8 cellular contexts compared by ENCODE assay signal in the genomic region with DNA sequence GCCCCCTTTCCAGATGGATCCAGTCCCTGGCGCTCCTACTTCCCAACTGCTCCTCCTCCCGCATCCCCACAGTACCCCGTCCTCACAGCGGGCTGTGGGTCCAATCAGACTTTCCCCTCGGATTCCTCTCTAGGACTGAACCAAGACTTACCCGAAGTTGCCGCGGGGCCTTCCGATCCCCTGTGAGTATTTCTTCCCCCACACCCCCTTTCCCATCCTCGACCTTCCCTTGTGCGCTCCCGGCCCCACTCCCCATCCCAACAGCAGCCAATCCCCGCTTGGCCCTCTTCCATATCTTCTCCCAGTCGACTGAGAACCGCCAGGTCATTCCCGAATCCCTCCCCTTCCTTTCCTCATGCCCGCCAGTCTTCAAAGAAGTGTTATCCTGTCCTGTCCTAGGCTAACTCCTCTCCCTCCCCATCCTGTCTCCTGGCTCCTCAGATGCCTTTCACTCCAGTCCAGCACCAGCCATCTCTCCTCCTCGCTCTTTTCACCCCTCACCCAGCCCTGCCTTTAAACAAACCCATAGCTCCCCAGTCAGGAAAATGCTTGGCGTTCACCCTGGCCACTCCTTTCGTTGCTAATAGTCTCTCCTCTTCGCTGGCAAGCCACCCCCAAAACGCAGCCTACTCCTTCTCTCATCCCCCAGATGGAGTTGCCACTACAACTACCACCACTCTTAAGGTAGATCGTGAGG. TPM values are rescaled to one million over a fixed set of nuclear protein-coding genes. Genes with fewer than 3 reads are reported as not detected.
DNase-seq lines count a peak whose midpoint lies in the region; ATAC-seq and TF ChIP-seq lines count a peak whose summit lies in the region.

No MANE protein-coding gene starts in this region.

- no peaks in the 10 kb centered on the region for H3K36me3 ChIP-seq in MM.1S (replicated peaks; ENCODE audit: insufficient read depth, low read length)

- H3K9me3 ChIP-seq in MM.1S (replicated peaks; ENCODE audit: insufficient read depth, low read length) = no peaks in the 10 kb centered on the region

- H3K27me3 Mint-ChIP-seq in brain = peaks cover 4% of the 10 kb centered on the region
- H3K27me3 Mint-ChIP-seq in stimulated activated naive CD8-positive, alpha-beta T cell treated with anti-CD3 and anti-CD28 coated beads, Interleukin-15, amount 100 ng/mL, for 72 hours = no peaks in the 10 kb centered on the region

- peak overlapping the region; percentile 77 for H3K9ac ChIP-seq in MM.1S (ENCODE audit: low read length)

- DNase-seq in DMS53 (lab: John Stamatoyannopoulos, UW) = peak; percentile 60
- DNase-seq in DMS53 treated with DMSO at 0.1 percent for 48 hours (lab: John Stamatoyannopoulos, UW; ENCODE audit: unreplicated experiment) = no peak
- DNase-seq in MM.1S = no peak
- DNase-seq in iris pigment epithelial cell (ENCODE audit: low read depth) = peak; percentile 29
- DNase-seq in stimulated activated naive CD8-positive, alpha-beta T cell treated with anti-CD3 and anti-CD28 coated beads, Interleukin-15, amount 100 ng/mL, for 72 hours = no peak
- no peak for DNase-seq in NCI-H524 treated with DMSO at 0.1 percent for 48 hours (lab: John Stamatoyannopoulos, UW)

- peak overlapping the region; percentile 93 to 100 (median 97) for H3K4me3 Mint-ChIP-seq in brain
- H3K4me3 Mint-ChIP-seq in stimulated activated naive CD8-positive, alpha-beta T cell treated with anti-CD3 and anti-CD28 coated beads, Interleukin-15, amount 100 ng/mL, for 72 hours = peak overlapping the region; percentile 83 to 95

- H3K9me3 Mint-ChIP-seq in brain = peaks cover 0 to 2% (median 0%) of the 10 kb centered on the region in 5 experiments
- H3K9me3 Mint-ChIP-seq in stimulated activated naive CD8-positive, alpha-beta T cell treated with anti-CD3 and anti-CD28 coated beads, Interleukin-15, amount 100 ng/mL, for 72 hours = no peaks in the 10 kb centered on the region

- peak overlapping the region; percentile 91 for H3K4me2 ChIP-seq in MM.1S (ENCODE audit: low read depth, low read length)

- H3K4me1 ChIP-seq in MM.1S (ENCODE audit: low read length) = peaks cover 5% of the 10 kb centered on the region; the same call in 1 of the 2 replicates

- H3K27ac Mint-ChIP-seq in brain = peak overlapping the region; percentile 93 to 99 (median 97)
- H3K27ac Mint-ChIP-seq in stimulated activated naive CD8-positive, alpha-beta T cell treated with anti-CD3 and anti-CD28 coated beads, Interleukin-15, amount 100 ng/mL, for 72 hours = peak overlapping the region; percentile 93 to 100

- H2AFZ ChIP-seq in MM.1S (ENCODE audit: low read length) = peak overlapping the region; percentile 83

- H3K9me2 ChIP-seq in MM.1S (replicated peaks; ENCODE audit: insufficient read depth, low read length) = no peaks in the 10 kb centered on the region

- peaks cover 25% of the 10 kb centered on the region for H3K79me2 ChIP-seq in MM.1S (ENCODE audit: low read length)

- ATAC-seq in stimulated activated naive CD8-positive, alpha-beta T cell treated with anti-CD3 and anti-CD28 coated beads, Interleukin-15, amount 100 ng/mL, for 72 hours = no peak
- no peak for ATAC-seq in GM18873 (IDR thresholded peaks at IDR 0.05; ENCODE audit: low FRiP score, unreplicated experiment)

- H3F3A ChIP-seq in MM.1S (ENCODE audit: insufficient read depth, low read length) = no peaks in the 10 kb centered on the region; the same call in 1 of the 2 replicates

- TF ChIP-seq CTCF in MM.1S (IDR thresholded peaks at IDR 0.05; ENCODE audit: low read length) (no peak), brain (conservative IDR thresholded peaks at IDR 0.05) (no peak)

- peaks cover 48% of the 10 kb centered on the region for H3K4me1 Mint-ChIP-seq in brain
- peaks cover 54% of the 10 kb centered on the region for H3K4me1 Mint-ChIP-seq in stimulated activated naive CD8-positive, alpha-beta T cell treated with anti-CD3 and anti-CD28 coated beads, Interleukin-15, amount 100 ng/mL, for 72 hours

- H3K27me3 ChIP-seq in MM.1S (replicated peaks; ENCODE audit: insufficient read depth, low read length) = no peaks in the 10 kb centered on the region

- H3K27ac ChIP-seq in MM.1S (ENCODE audit: low read length) = no peak overlapping the region

- no peaks in the 10 kb centered on the region for H4K20me1 ChIP-seq in MM.1S (ENCODE audit: insufficient read depth, low read length)

- H3K36me3 Mint-ChIP-seq in brain = peaks cover 36% of the 10 kb centered on the region

- peak overlapping the region; percentile 76 for H3K4me3 ChIP-seq in MM.1S (ENCODE audit: low read length)

RNA-seq across cellular contexts. Expression of a gene that starts 0.6 kb away (rescaled TPM):
- 56.7 TPM for polyA plus RNA-seq in brain (ENCODE audit: insufficient read depth, low read depth, low replicate concordance)

RNA-seq across cellular contexts. Expression of a gene that starts 0.9 kb away (rescaled TPM):
- polyA plus RNA-seq in brain (ENCODE audit: insufficient read depth, low read depth, low replicate concordance) = 78.8 TPM

RNA-seq across cellular contexts. Expression of a gene that starts 45.5 kb away (rescaled TPM):
- polyA plus RNA-seq in brain (ENCODE audit: insufficient read depth, low read depth, low replicate concordance) = 51.8 TPM

RNA-seq across cellular contexts. Expression of a gene that starts 45.9 kb away (rescaled TPM):
- polyA plus RNA-seq in brain (ENCODE audit: insufficient read depth, low read depth, low replicate concordance) = 98.1 TPM

Comparison
In these comparisons a context has a peak if more than half of its experiments do, and no peak if none do; other contexts are left out.
1. DNase-seq: peak in DMS53 (single experiment) and iris pigment epithelial cell (single experiment); none in DMS53 treated with DMSO at 0.1 percent for 48 hours (single experiment), MM.1S (single experiment), stimulated activated naive CD8-positive, alpha-beta T cell treated with anti-CD3 and anti-CD28 coated beads, Interleukin-15, amount 100 ng/mL, for 72 hours (0 of 2) and NCI-H524 treated with DMSO at 0.1 percent for 48 hours (single experiment).